ENCODE assay signal across 13 cellular contexts in the genomic region with DNA sequence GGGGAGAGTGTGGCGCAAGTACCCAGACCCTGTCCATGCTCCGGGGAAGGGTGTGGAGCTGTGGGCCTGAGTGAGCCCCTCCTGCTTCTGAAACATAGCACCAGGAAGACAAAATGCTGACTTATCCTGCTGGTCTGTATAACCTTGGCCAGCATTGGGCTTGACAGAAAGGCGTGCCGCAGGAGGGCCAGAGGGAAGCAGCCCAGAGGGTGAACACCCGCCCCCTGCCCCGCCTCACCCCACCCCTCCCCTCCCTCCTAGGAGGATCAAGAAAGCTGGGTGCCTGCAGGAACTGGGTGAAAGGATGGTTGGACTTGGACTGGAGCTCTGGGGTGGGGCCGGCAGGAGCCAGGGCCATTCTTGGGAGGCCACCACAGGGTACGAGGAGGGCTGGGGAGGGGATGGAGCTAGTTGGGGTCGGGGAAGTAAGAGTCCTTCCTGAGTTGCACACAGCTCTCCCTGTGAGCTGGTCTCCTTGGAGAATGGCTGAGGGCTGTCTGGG. TPM values are rescaled to one million over a fixed set of nuclear protein-coding genes. Genes with fewer than 3 reads are reported as not detected.
DNase-seq lines count a peak whose midpoint lies in the region; ATAC-seq and TF ChIP-seq lines count a peak whose summit lies in the region.
"Had no signal": no experiment of that assay in that cellular context is flagged by ENCODE, and none has a peak within 500 bp of the region (broad histone marks: within the 10 kb centered on the region; RNA-seq: fewer than 3 reads in every experiment).

No MANE protein-coding gene starts in this region.

- peak; percentile 29 for ATAC-seq in lung (ENCODE audit: insufficient read depth, low FRiP score)
- ATAC-seq in upper lobe of left lung (ENCODE audit: low FRiP score in 2 of 2): peak; percentile 45 to 78
- ATAC-seq: natural killer cell had no signal

- CTCF ChIA-PET in A673 (lab: Charles Lee): no interaction called here

- no TSS peak for BruUV-seq in A673 (replicated peaks; lab: Mats Ljungman, UMichigan)

- H3K27me3 ChIP-seq in colonic mucosa (no peaks in the 10 kb centered on the region), lung (ENCODE audit: control insufficient read depth, insufficient read depth) (no peaks in the 10 kb centered on the region), upper lobe of left lung (no peaks in the 10 kb centered on the region), A673 (replicated peaks; ENCODE audit: insufficient read depth, low read depth, low read length, poor library complexity) (no peaks in the 10 kb centered on the region)
- H3K27me3 ChIP-seq: tibial artery had no signal

- H3K4me1 ChIP-seq in colonic mucosa (peaks cover 10% of the 10 kb centered on the region), lung (ENCODE audit: control insufficient read depth in 2 of 2, insufficient read depth in 2 of 2, low read length in 2 of 2) (peaks cover 0 to 6% of the 10 kb centered on the region in 2 donors), upper lobe of left lung (peaks cover 4 to 38% (median 15%) of the 10 kb centered on the region in 4 donors), A673 (ENCODE audit: insufficient read depth, low read length, poor library complexity, severe bottlenecking) (no peaks in the 10 kb centered on the region)

- H3K9me3 ChIP-seq in colonic mucosa (no peaks in the 10 kb centered on the region), lung (ENCODE audit: control insufficient read depth in 2 of 2, insufficient read depth in 1 of 2, low read length in 1 of 2) (no peaks in the 10 kb centered on the region), upper lobe of left lung (no peaks in the 10 kb centered on the region), A673 (ENCODE audit: low read depth, low read length, poor library complexity, severe bottlenecking) (no peaks in the 10 kb centered on the region)
- H3K9me3 ChIP-seq: tibial artery had no signal

- TF ChIP-seq EP300 in upper lobe of left lung (IDR thresholded peaks at IDR 0.05): no peak

- H3K36me3 ChIP-seq in colonic mucosa (no peaks in the 10 kb centered on the region), lung (ENCODE audit: control insufficient read depth in 2 of 2, insufficient read depth in 2 of 2, low read length in 2 of 2) (peaks cover 0 to 3% of the 10 kb centered on the region in 2 donors), upper lobe of left lung (peaks cover 0 to 16% (median 0%) of the 10 kb centered on the region in 4 donors), A673 (ENCODE audit: insufficient read depth, low read length, poor library complexity, severe bottlenecking) (peaks cover 24% of the 10 kb centered on the region)

- no peak for TF ChIP-seq POLR2A in upper lobe of left lung (IDR thresholded peaks at IDR 0.05)

- POLR2A ChIA-PET in A673 (lab: Charles Lee; ENCODE audit: low non-redundant PET): no interaction called here

- no peak for TF ChIP-seq CTCF in colonic mucosa (IDR thresholded peaks at IDR 0.05)
- TF ChIP-seq CTCF in lung (IDR thresholded peaks at IDR 0.05; ENCODE audit: control extremely low read depth, extremely low read depth): no peak
- TF ChIP-seq CTCF in upper lobe of left lung (IDR thresholded peaks at IDR 0.05): no peak
- TF ChIP-seq CTCF in A673 (conservative IDR thresholded peaks at IDR 0.05; ENCODE audit: low read depth, low read length): no peak

- H3K4me3 ChIP-seq in colonic mucosa (peak overlapping the region; percentile 5), lung (no peak overlapping the region), upper lobe of left lung (no peak overlapping the region), A673 (ENCODE audit: low read depth, low read length, poor library complexity, severe bottlenecking) (no peak overlapping the region)
- H3K4me3 ChIP-seq: tibial artery had no signal

- intact Hi-C loops in colonic mucosa (cut with DNase I): no loop called here
- intact Hi-C loops in A673 (cut with micrococcal nuclease; ENCODE audit: unreplicated experiment): no loop called here

- 60 to 69% methylated on average over 7 to 9 of the region's 9 CpGs for WGBS in lung, 2 donors
- WGBS in upper lobe of left lung, 2 donors: 49 to 60% methylated on average over 4 to 7 of the region's 9 CpGs

- H3K27ac ChIP-seq in colonic mucosa (peak overlapping the region; percentile 83), lung (ENCODE audit: low read depth in 1 of 2, low read length in 1 of 2) (peak overlapping the region in 1 of 2 donors; percentile 50), upper lobe of left lung (peak overlapping the region; percentile 28 to 74 (median 55)), A673 (ENCODE audit: low read depth, low read length, poor library complexity, severe bottlenecking) (no peak overlapping the region)

- H3K9ac ChIP-seq in colonic mucosa (ENCODE audit: low read depth in 2 of 2, low read length in 2 of 2): peak overlapping the region; percentile 79

- DNase-seq in NCI-H2227 (lab: John Stamatoyannopoulos, UW; ENCODE audit: unreplicated experiment) (peak; percentile 48), NCI-H2227 treated with DMSO at 0.1 percent for 48 hours (lab: John Stamatoyannopoulos, UW) (no peak), colonic mucosa (peak; percentile 87), lung (ENCODE audit: low spot score) (peak; percentile 69), upper lobe of left lung (peak in 1 of 2 donors; percentile 77), A673 (ENCODE audit: low spot score) (no peak), NCI-H2171 (lab: John Stamatoyannopoulos, UW) (no peak)
- DNase-seq in effector CD8-positive, alpha-beta T cell (lab: John Stamatoyannopoulos, UW): no peak
- DNase-seq: activated CD4-positive, alpha-beta T cell treated with anti-CD3 and anti-CD28 coated beads, Interleukin-2, amount 10 ng/mL, durations not matched to agents 24 days and 14 days; activated naive CD8-positive, alpha-beta T cell treated with anti-CD3 and anti-CD28 coated beads, Interleukin-2, amount 10 ng/mL, durations not matched to agents 7 days and 5 days; foreskin melanocyte; natural killer cell; tibial artery had no signal

RNA-seq across cellular contexts. Expression of gene PTPRF, which starts 27.1 kb away (rescaled TPM):
- 100 to 1,000 TPM; 351 to 449 TPM for total RNA-seq in colonic mucosa
- 100 to 1,000 TPM; 139 to 160 TPM for total RNA-seq in lung
- polyA plus RNA-seq in lung: 10 to 100 TPM; 40.0 to 45.5 TPM
- total RNA-seq in upper lobe of left lung: 100 to 1,000 TPM; 133 to 201 (median 171) TPM
- 110 and 118 TPM in 2 replicates for total RNA-seq in A673 (2021)

Comparison
In these comparisons a context has a peak if more than half of its experiments do, and no peak if none do; other contexts are left out.
1. DNase-seq: peak in NCI-H2227 (single experiment), colonic mucosa (single experiment) and lung (single experiment); none in NCI-H2227 treated with DMSO at 0.1 percent for 48 hours (single experiment), effector CD8-positive, alpha-beta T cell (single experiment), A673 (single experiment) and NCI-H2171 (single experiment).